ENCODE assay signal across 8 cellular contexts in the genomic region with DNA sequence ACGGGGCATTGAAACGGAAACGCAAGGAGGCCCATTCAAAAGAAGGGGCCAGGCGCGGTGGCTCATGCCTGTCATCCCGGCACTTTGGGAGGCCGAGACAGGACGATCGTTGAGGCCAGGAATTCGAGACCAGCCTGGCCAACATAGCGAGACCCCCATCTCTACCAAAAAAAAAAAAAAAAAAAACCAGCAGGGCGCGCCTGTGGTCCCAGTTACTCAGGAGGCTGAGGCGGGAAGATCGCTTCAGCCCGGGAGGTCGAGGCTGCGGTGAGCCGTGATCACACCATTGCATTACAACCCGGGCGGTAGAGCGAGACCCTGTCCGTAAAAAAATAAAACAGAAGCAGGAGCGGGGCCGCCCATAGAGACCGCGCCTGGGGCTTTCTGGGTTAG. TPM values are rescaled to one million over a fixed set of nuclear protein-coding genes. Genes with fewer than 3 reads are reported as not detected.
DNase-seq lines count a peak whose midpoint lies in the region; ATAC-seq and TF ChIP-seq lines count a peak whose summit lies in the region.

No MANE protein-coding gene starts in this region.

- H2BK15ac ChIP-seq in IMR-90 (ENCODE audit: low read depth, low read length) (no peak overlapping the region), neuronal stem cell (ENCODE audit: low read length) (no peak overlapping the region)

- H3K79me1 ChIP-seq in IMR-90 (ENCODE audit: low read depth in 1 of 2, low read length in 2 of 2) (peaks cover 25 to 55% of the 10 kb centered on the region in 2 experiments; a peak in 3 of 4 replicates), neuronal stem cell (ENCODE audit: low read depth, low read length) (peaks cover 4% of the 10 kb centered on the region)

- peak overlapping the region; percentile 80 to 98; a peak in 3 of 4 replicates for H4K8ac ChIP-seq in IMR-90 (ENCODE audit: low read depth in 2 of 2, low read length in 2 of 2)
- H4K8ac ChIP-seq in neuronal stem cell (ENCODE audit: low read depth, low read length): no peak overlapping the region

- CTCF ChIA-PET in Caco-2 (lab: Charles Lee) (no interaction called here), IMR-90 (lab: Yijun Ruan, JAX) (no interaction called here)

- H3K9me3 Mint-ChIP-seq in Caco-2 (ENCODE audit: unreplicated experiment): no peaks in the 10 kb centered on the region

- no TSS peak for BruUV-seq in Caco-2 (replicated peaks; lab: Mats Ljungman, UMichigan)
- BruUV-seq in IMR-90 (replicated peaks; lab: Mats Ljungman, UMichigan): no TSS peak

- H4K91ac ChIP-seq in IMR-90 (ENCODE audit: insufficient read depth, low read depth, low read length): peak overlapping the region; percentile 77
- no peak overlapping the region for H4K91ac ChIP-seq in neuronal stem cell (ENCODE audit: low read depth, low read length, poor library complexity)

- H3K36me3 Mint-ChIP-seq in Caco-2 (ENCODE audit: insufficient read depth, unreplicated experiment): peaks cover 30% of the 10 kb centered on the region

- no peak overlapping the region for H2BK12ac ChIP-seq in neuronal stem cell (ENCODE audit: low read length)

- peak overlapping the region; percentile 75 for H3K4me2 ChIP-seq in IMR-90 (ENCODE audit: low read depth, low read length)
- peak overlapping the region; percentile 39 for H3K4me2 ChIP-seq in neuronal stem cell (ENCODE audit: insufficient read depth, low read length, poor library complexity, severe bottlenecking)

- peak overlapping the region; percentile 77 for H2BK5ac ChIP-seq in IMR-90 (ENCODE audit: low read depth, low read length, poor library complexity, severe bottlenecking)
- H2BK5ac ChIP-seq in neuronal stem cell (ENCODE audit: low read length): no peak overlapping the region

- peak overlapping the region; percentile 57 for H3K4me3 ChIP-seq in Caco-2 (ENCODE audit: low read depth, low read length)
- peak overlapping the region; percentile 92 for H3K4me3 ChIP-seq in IMR-90 (ENCODE audit: insufficient read depth, low read depth, low read length)
- peak overlapping the region; percentile 84 to 87 for H3K4me3 ChIP-seq in duodenal mucosa (ENCODE audit: low read depth in 1 of 2, low read length in 2 of 2)
- H3K4me3 ChIP-seq in neuronal stem cell (ENCODE audit: low read length in 2 of 2): peak overlapping the region; percentile 56 to 83

- H3K27me3 ChIP-seq in Caco-2 (replicated peaks; ENCODE audit: control insufficient read depth, insufficient read depth, low read length) (no peaks in the 10 kb centered on the region), IMR-90 (ENCODE audit: control insufficient read depth, insufficient read depth, low read length) (no peaks in the 10 kb centered on the region), duodenal mucosa (ENCODE audit: control insufficient read depth in 1 of 2, insufficient read depth in 2 of 2, low read length in 2 of 2) (no peaks in the 10 kb centered on the region), neuronal stem cell (ENCODE audit: control insufficient read depth in 3 of 3, insufficient read depth in 3 of 3, low read depth in 1 of 3, low read length in 3 of 3) (peaks cover 0 to 2% (median 0%) of the 10 kb centered on the region in 3 experiments)

- ATAC-seq in IMR-90 (ENCODE audit: low read depth) (no peak), HG03565 (IDR thresholded peaks at IDR 0.05; ENCODE audit: unreplicated experiment) (no peak), omental fat pad (ENCODE audit: low FRiP score) (no peak), HG02588 (IDR thresholded peaks at IDR 0.05; ENCODE audit: unreplicated experiment) (no peak)

- H3K9me1 ChIP-seq in IMR-90 (ENCODE audit: insufficient read depth, low read length): peaks cover 17% of the 10 kb centered on the region

- H3K9ac ChIP-seq in IMR-90 (ENCODE audit: low read depth, low read length) (peak overlapping the region; percentile 91), duodenal mucosa (ENCODE audit: low read depth in 1 of 2, low read length in 2 of 2) (peak overlapping the region; percentile 74 to 89), neuronal stem cell (ENCODE audit: low read depth, low read length, poor library complexity) (peak overlapping the region; percentile 67)

- H2BK120ac ChIP-seq in IMR-90 (ENCODE audit: low read depth, low read length) (no peak overlapping the region), neuronal stem cell (ENCODE audit: low read depth, low read length) (no peak overlapping the region)

- H3K23ac ChIP-seq in IMR-90 (ENCODE audit: low read depth, low read length) (peak overlapping the region; percentile 13; the same call in 1 of the 2 replicates), neuronal stem cell (ENCODE audit: low read depth, low read length, poor library complexity) (peak overlapping the region; percentile 60)

- POLR2A ChIA-PET in Caco-2 (lab: Charles Lee) (interaction anchor here (1.6 kb wide), 1 partner anchor 32 kb away, joined by 3 read pairs; no protein-coding TSS in a partner anchor), IMR-90 (lab: Charles Lee; ENCODE audit: unreplicated experiment) (no interaction called here)

- dilution Hi-C loops in IMR-90 (cut with HindIII; ENCODE audit: low sequenced_read_pairs, unreplicated experiment): no loop called here

- H3K27ac ChIP-seq in IMR-90 (ENCODE audit: insufficient read depth, low read length): peak overlapping the region; percentile 85
- peak overlapping the region; percentile 30 for H3K27ac ChIP-seq in duodenal mucosa (ENCODE audit: low read depth, low read length)
- no peak overlapping the region for H3K27ac ChIP-seq in neuronal stem cell (replicated peaks; ENCODE audit: low read length)

- TF ChIP-seq CTCF in Caco-2 (IDR thresholded peaks at IDR 0.05; ENCODE audit: insufficient read depth in 1 of 2, low read depth in 1 of 2, low read length in 1 of 2, severe bottlenecking in 1 of 2, unreplicated experiment in 1 of 2) (no peak), IMR-90 (conservative IDR thresholded peaks at IDR 0.05; ENCODE audit: low read depth, low read length) (no peak), omental fat pad (IDR thresholded peaks at IDR 0.05) (no peak)

- H2AFZ ChIP-seq in IMR-90 (replicated peaks; ENCODE audit: low read length, poor library complexity) (peak overlapping the region; percentile 97), neuronal stem cell (ENCODE audit: low read length) (peak overlapping the region; percentile 90)

- H3K56ac ChIP-seq in IMR-90 (ENCODE audit: extremely low read depth, insufficient read depth, low read length): no peak overlapping the region

- peaks cover 24% of the 10 kb centered on the region for H3K4me1 Mint-ChIP-seq in Caco-2 (ENCODE audit: low read depth, unreplicated experiment)

- H2AK5ac ChIP-seq in IMR-90 (ENCODE audit: low read depth, low read length): peak overlapping the region; percentile 83
- no peak overlapping the region for H2AK5ac ChIP-seq in neuronal stem cell (ENCODE audit: low read depth, low read length)

- TF ChIP-seq RAD21 in IMR-90 (IDR thresholded peaks at IDR 0.05; ENCODE audit: low read length): no peak

- H3K4ac ChIP-seq in IMR-90 (ENCODE audit: low read depth, low read length) (peak overlapping the region; percentile 78), neuronal stem cell (ENCODE audit: low read length) (no peak overlapping the region)

- H4K20me1 ChIP-seq in IMR-90 (ENCODE audit: insufficient read depth, low read length): no peaks in the 10 kb centered on the region; the same call in 1 of the 2 replicates

- peak overlapping the region; percentile 78 for H3K4me3 Mint-ChIP-seq in Caco-2 (ENCODE audit: unreplicated experiment)

- intact Hi-C loops in Caco-2 (cut with micrococcal nuclease; ENCODE audit: unreplicated experiment): no loop called here
- intact Hi-C loops in IMR-90 (cut with micrococcal nuclease): no loop called here

- H3K9me3 ChIP-seq in Caco-2 (no peaks in the 10 kb centered on the region), IMR-90 (ENCODE audit: control insufficient read depth, insufficient read depth, low read length) (no peaks in the 10 kb centered on the region), duodenal mucosa (ENCODE audit: control insufficient read depth in 1 of 2, low read length in 2 of 2) (no peaks in the 10 kb centered on the region), neuronal stem cell (replicated peaks in 1 of 2; ENCODE audit: control insufficient read depth in 2 of 2, insufficient read depth in 1 of 2, low read depth in 1 of 2, low read length in 2 of 2) (no peaks in the 10 kb centered on the region)

- H2BK20ac ChIP-seq in IMR-90 (ENCODE audit: low read depth, low read length): no peak overlapping the region

- 0% methylated on average over 1 of the region's 27 CpGs; no CpG with 5 or more reads in 1 of the 2 experiments for WGBS in IMR-90 (ENCODE audit: extremely low coverage in 2 of 2, insufficient read length in 1 of 2), 2 experiments
- WGBS in neuronal stem cell (ENCODE audit: extremely low coverage in 2 of 2, insufficient read length in 2 of 2, insufficient replicate concordance in 1 of 2), 2 donors: no CpG with 5 or more reads among the region's 27 CpGs

- H3K14ac ChIP-seq in IMR-90 (replicated peaks; ENCODE audit: low read depth, low read length) (0 out of 2 replicates have a peak overlapping the region, but pooled peaks have one; percentile 83), neuronal stem cell (ENCODE audit: low read length) (peak overlapping the region; percentile 43)

- H3K18ac ChIP-seq in IMR-90 (ENCODE audit: low read depth, low read length) (no peak overlapping the region), neuronal stem cell (ENCODE audit: low read length) (peak overlapping the region; percentile 72)

- peak overlapping the region; percentile 59 for H3K27ac Mint-ChIP-seq in Caco-2 (ENCODE audit: unreplicated experiment)

- H2AK9ac ChIP-seq in IMR-90 (replicated peaks; ENCODE audit: low read depth, low read length, poor library complexity): peak overlapping the region; percentile 87

- H3K27me3 Mint-ChIP-seq in Caco-2 (ENCODE audit: insufficient read depth, unreplicated experiment): no peaks in the 10 kb centered on the region

- H3K36me3 ChIP-seq in Caco-2 (ENCODE audit: control insufficient read depth, insufficient read depth, low read length) (no peaks in the 10 kb centered on the region), IMR-90 (ENCODE audit: control insufficient read depth, insufficient read depth, low read length) (peaks cover 15% of the 10 kb centered on the region), duodenal mucosa (ENCODE audit: control insufficient read depth in 1 of 2, insufficient read depth in 2 of 2, low read length in 2 of 2) (peaks cover 0 to 9% of the 10 kb centered on the region in 2 donors), neuronal stem cell (replicated peaks in 1 of 2; ENCODE audit: control insufficient read depth in 2 of 2, insufficient read depth in 2 of 2, low read length in 2 of 2) (peaks cover 0 to 1% of the 10 kb centered on the region in 2 donors)

- TF ChIP-seq POLR2A in IMR-90 (IDR thresholded peaks at IDR 0.05; ENCODE audit: low read depth, low read length): no peak

- H3K4me1 ChIP-seq in Caco-2 (peaks cover 20% of the 10 kb centered on the region), IMR-90 (ENCODE audit: control insufficient read depth, insufficient read depth, low read length) (peaks cover 14% of the 10 kb centered on the region), duodenal mucosa (ENCODE audit: control insufficient read depth in 1 of 2, insufficient read depth in 2 of 2, low read length in 2 of 2) (peaks cover 19 to 37% of the 10 kb centered on the region in 2 donors), neuronal stem cell (ENCODE audit: control insufficient read depth in 2 of 2, insufficient read depth in 1 of 2, low read depth in 1 of 2, low read length in 2 of 2) (peaks cover 12 to 14% of the 10 kb centered on the region in 2 donors)

- peak overlapping the region; percentile 62; the same call in 1 of the 2 replicates for H4K5ac ChIP-seq in IMR-90 (ENCODE audit: low read depth, low read length)

- DNase-seq in Caco-2: no peak
- no peak for DNase-seq in IMR-90
- DNase-seq in neuronal stem cell (ENCODE audit: low spot score): no peak
- no peak for DNase-seq in omental fat pad (ENCODE audit: low spot score)
- no peak for DNase-seq in GF-D8 (lab: John Stamatoyannopoulos, UW)

- in situ Hi-C loops in IMR-90 (cut with MboI; ENCODE audit: low sequenced_read_pairs): no loop called here

RNA-seq across cellular contexts. Expression of a gene that starts 0.4 kb away (rescaled TPM):
- 35.1 and 38.1 TPM in 2 replicates for total RNA-seq in Caco-2 (2022)
- total RNA-seq in IMR-90 (2012; rRNA removed): 30.6 and 37.3 TPM in 2 replicates
- polyA plus RNA-seq in IMR-90 (2012; rRNA removed): 52.5 and 54.1 TPM in 2 replicates
- 44.0 and 63.2 TPM in 2 replicates for polyA plus RNA-seq in IMR-90 (2012; cell fraction: cytosol; rRNA removed)
- 74.3 and 81.9 TPM in 2 replicates for polyA plus RNA-seq in IMR-90 (2012; cell fraction: nucleus; rRNA removed; ENCODE audit: low replicate concordance)
- polyA plus RNA-seq in neuronal stem cell (2013, experiment 1 of 2): 16.9 TPM
- 15.7 TPM for polyA plus RNA-seq in neuronal stem cell (2013, experiment 2 of 2)
- 10 to 100 TPM; 22.0 to 37.7 (median 28.4) TPM for total RNA-seq in omental fat pad

RNA-seq across cellular contexts. Expression of a gene that starts 13.4 kb away (rescaled TPM):
- total RNA-seq in Caco-2 (2022): 16.5 and 22.0 TPM in 2 replicates
- 0.28 and 0.36 TPM in 2 replicates for total RNA-seq in IMR-90 (2012; rRNA removed)
- 1.9 TPM in 2 replicates for polyA plus RNA-seq in IMR-90 (2012; rRNA removed)
- polyA plus RNA-seq in IMR-90 (2012; cell fraction: cytosol; rRNA removed): 0.74 and 1.2 TPM in 2 replicates
- 4.1 and 11.5 TPM in 2 replicates for polyA plus RNA-seq in IMR-90 (2012; cell fraction: nucleus; rRNA removed; ENCODE audit: low replicate concordance)
- 0.32 TPM for polyA plus RNA-seq in neuronal stem cell (2013, experiment 1 of 2)
- polyA plus RNA-seq in neuronal stem cell (2013, experiment 2 of 2): 0.28 TPM
- 1 to 10 TPM in 1 of 4 donors, under 1 TPM in 2, not detected in 1; 0.19 to 3.1 (median 0.32) TPM for total RNA-seq in omental fat pad

RNA-seq across cellular contexts. Expression of a gene that starts 38.9 kb away (rescaled TPM):
- total RNA-seq in Caco-2 (2022): 30.0 and 33.3 TPM in 2 replicates
- 16.4 and 19.2 TPM in 2 replicates for total RNA-seq in IMR-90 (2012; rRNA removed)
- 27.1 and 27.9 TPM in 2 replicates for polyA plus RNA-seq in IMR-90 (2012; rRNA removed)
- 9.3 and 16.3 TPM in 2 replicates for polyA plus RNA-seq in IMR-90 (2012; cell fraction: cytosol; rRNA removed)
- polyA plus RNA-seq in IMR-90 (2012; cell fraction: nucleus; rRNA removed; ENCODE audit: low replicate concordance): 216 and 262 TPM in 2 replicates
- 4.4 TPM for polyA plus RNA-seq in neuronal stem cell (2013, experiment 1 of 2)
- 4.1 TPM for polyA plus RNA-seq in neuronal stem cell (2013, experiment 2 of 2)
- total RNA-seq in omental fat pad: 10 to 100 TPM; 30.7 to 57.6 (median 32.7) TPM
